21 cellular contexts compared by ENCODE assay signal in genomic region chr5:624118-624950, GRCh38.
"Had no signal": no experiment of that assay in that cellular context is flagged by ENCODE, and none has a peak within 500 bp of the region (broad histone marks: within the 10 kb centered on the region; RNA-seq: fewer than 3 reads in every experiment).

No MANE protein-coding gene starts in this region.

- H3K27ac Mint-ChIP-seq: activated CD8-positive, alpha-beta T cell treated with anti-CD3 and anti-CD28 coated beads, Interleukin-2, amount 10 ng/mL, durations not matched to agents 7 days and 5 days; activated naive CD8-positive, alpha-beta T cell; activated T-helper 1 cell treated with anti-CD3 and anti-CD28 coated beads, Interleukin-12 subunit alpha, Interleukin-12 subunit beta, Interleukin-2, Interleukin-4 antibody, amounts not matched to agents 30 ng/mL and 10 ng/mL and 1 ng/mL, durations not matched to agents 14 hours and 24 hours and 36 hours; nephron; stimulated activated effector memory CD8-positive, alpha-beta T cell treated with anti-CD3 and anti-CD28 coated beads, Interleukin-12 subunit alpha, Interleukin-12 subunit beta, amount 100 ng/mL, for 72 hours; T-cell; T-helper 2 cell treated with Interferon-gamma antibody and Interleukin-4, amounts not matched to agents 5 μg/mL and 100 μg/mL, for 36 hours had no signal

- H3K4me1 Mint-ChIP-seq: nephron; stimulated activated effector memory CD8-positive, alpha-beta T cell treated with anti-CD3 and anti-CD28 coated beads, Interleukin-12 subunit alpha, Interleukin-12 subunit beta, amount 100 ng/mL, for 72 hours; stimulated activated naive CD8-positive, alpha-beta T cell treated with anti-CD3 and anti-CD28 coated beads, Interleukin-15, amount 100 ng/mL, for 72 hours; T-cell had no signal

- ATAC-seq: activated CD4-positive, CD25-positive, alpha-beta regulatory T cell treated with anti-CD3 and anti-CD28 coated beads, Interleukin-2, amount 50 U/mL, for 24 hours; activated CD8-positive, alpha-beta T cell treated with anti-CD3 and anti-CD28 coated beads, Interleukin-2, amount 10 ng/mL, durations not matched to agents 7 days and 5 days; gastrocnemius medialis; stimulated activated effector memory CD8-positive, alpha-beta T cell treated with anti-CD3 and anti-CD28 coated beads, Interleukin-12 subunit alpha, Interleukin-12 subunit beta, amount 100 ng/mL, for 72 hours; stimulated activated naive CD8-positive, alpha-beta T cell treated with anti-CD3 and anti-CD28 coated beads, Interleukin-15, amount 100 ng/mL, for 72 hours; T-cell had no signal

- H3K36me3 ChIP-seq: brain microvascular endothelial cell, gastrocnemius medialis had no signal

- H3K27ac ChIP-seq: adrenal gland, ascending aorta, brain microvascular endothelial cell, esophagus squamous epithelium, gastrocnemius medialis, tibial artery, VCaP had no signal

- H3K4me3 ChIP-seq: adrenal gland, ascending aorta, esophagus squamous epithelium, gastrocnemius medialis, tibial artery had no signal

- H3K9me3 ChIP-seq: adrenal gland, ascending aorta, esophagus squamous epithelium, gastrocnemius medialis, tibial artery had no signal

- DNase-seq: activated CD4-positive, alpha-beta T cell treated with anti-CD3 and anti-CD28 coated beads, Interleukin-2, amount 50 U/mL, for 1 hour; activated CD8-positive, alpha-beta T cell treated with anti-CD3 and anti-CD28 coated beads, Interleukin-2, amount 10 ng/mL, durations not matched to agents 7 days and 5 days; adrenal gland; brain microvascular endothelial cell; central memory CD4-positive, alpha-beta T cell; esophagus squamous epithelium; gastrocnemius medialis; hippocampal formation; occipital lobe; stimulated activated CD4-positive, alpha-beta T cell treated with anti-CD3 and anti-CD28 coated beads, Interleukin-1b, Interleukin-23, amount 100 ng/mL, for 48 hours; stimulated activated naive CD8-positive, alpha-beta T cell treated with anti-CD3 and anti-CD28 coated beads, Interleukin-15, amount 100 ng/mL, for 72 hours; T-cell; tibial artery had no signal

- H3K4me1 ChIP-seq: adrenal gland, ascending aorta, esophagus squamous epithelium, gastrocnemius medialis, tibial artery had no signal

- H3K4me3 Mint-ChIP-seq: activated CD8-positive, alpha-beta T cell treated with anti-CD3 and anti-CD28 coated beads, Interleukin-2, amount 10 ng/mL, durations not matched to agents 7 days and 5 days; activated naive CD8-positive, alpha-beta T cell; activated T-helper 1 cell treated with anti-CD3 and anti-CD28 coated beads, Interleukin-12 subunit alpha, Interleukin-12 subunit beta, Interleukin-2, Interleukin-4 antibody, amounts not matched to agents 30 ng/mL and 10 ng/mL and 1 ng/mL, durations not matched to agents 14 hours and 24 hours and 36 hours; nephron; stimulated activated effector memory CD8-positive, alpha-beta T cell treated with anti-CD3 and anti-CD28 coated beads, Interleukin-12 subunit alpha, Interleukin-12 subunit beta, amount 100 ng/mL, for 72 hours; stimulated activated naive CD8-positive, alpha-beta T cell treated with anti-CD3 and anti-CD28 coated beads, Interleukin-15, amount 100 ng/mL, for 72 hours; T-cell; T-helper 2 cell treated with Interferon-gamma antibody and Interleukin-4, amounts not matched to agents 5 μg/mL and 100 μg/mL, for 36 hours had no signal

- H3K9me3 Mint-ChIP-seq: activated T-helper 1 cell treated with anti-CD3 and anti-CD28 coated beads, Interleukin-12 subunit alpha, Interleukin-12 subunit beta, Interleukin-2, Interleukin-4 antibody, amounts not matched to agents 30 ng/mL and 10 ng/mL and 1 ng/mL, durations not matched to agents 14 hours and 24 hours and 36 hours; nephron; stimulated activated effector memory CD8-positive, alpha-beta T cell treated with anti-CD3 and anti-CD28 coated beads, Interleukin-12 subunit alpha, Interleukin-12 subunit beta, amount 100 ng/mL, for 72 hours; stimulated activated naive CD8-positive, alpha-beta T cell treated with anti-CD3 and anti-CD28 coated beads, Interleukin-15, amount 100 ng/mL, for 72 hours; T-cell; T-helper 2 cell treated with Interferon-gamma antibody and Interleukin-4, amounts not matched to agents 5 μg/mL and 100 μg/mL, for 36 hours had no signal

- H3K27me3 Mint-ChIP-seq: activated naive CD8-positive, alpha-beta T cell; stimulated activated naive CD8-positive, alpha-beta T cell treated with anti-CD3 and anti-CD28 coated beads, Interleukin-15, amount 100 ng/mL, for 72 hours; T-cell had no signal

- H3K27me3 ChIP-seq: adrenal gland, ascending aorta, brain microvascular endothelial cell, esophagus squamous epithelium, gastrocnemius medialis, tibial artery had no signal
